In genomic region chr15:93088200-93088980, GRCh38 we compare ENCODE assay signal across 7 cellular contexts. TPM values are rescaled to one million over a fixed set of nuclear protein-coding genes. Genes with fewer than 3 reads are reported as not detected.
DNase-seq lines count a peak whose midpoint lies in the region; ATAC-seq and TF ChIP-seq lines count a peak whose summit lies in the region.

No MANE protein-coding gene starts in this region.

- TF ChIP-seq POLR2A in esophagus squamous epithelium (IDR thresholded peaks at IDR 0.05), result peak in 1 of 4 donors; percentile 5

- H3K9me3 ChIP-seq in esophagus squamous epithelium, result no peaks in the 10 kb centered on the region
- H3K9me3 ChIP-seq in neuron (ENCODE audit: low read length), result peaks cover 2% of the 10 kb centered on the region

- WGBS in esophagus squamous epithelium, 2 donors, result 2% methylated on average over 11 to 18 of the region's 85 CpGs

- peaks cover 0 to 56% (median 0%) of the 10 kb centered on the region in 4 donors for H3K27me3 ChIP-seq in esophagus squamous epithelium
- H3K27me3 ChIP-seq in neuron (ENCODE audit: insufficient read depth, low read length), result no peaks in the 10 kb centered on the region

- DNase-seq in esophagus squamous epithelium (lab: John Stamatoyannopoulos, UW) (no peak), GDM1 (lab: John Stamatoyannopoulos, UW) (no peak)

- no peak overlapping the region for H3K27ac ChIP-seq in VCaP
- H3K27ac ChIP-seq in esophagus squamous epithelium, result peak overlapping the region; percentile 81 to 96 (median 88)

- peak; percentile 24 for ATAC-seq in GM18517 (IDR thresholded peaks at IDR 0.05; ENCODE audit: unreplicated experiment)
- peak; percentile 34 for ATAC-seq in HG02973 (IDR thresholded peaks at IDR 0.05; ENCODE audit: unreplicated experiment)
- no peak for ATAC-seq in HG03520 (IDR thresholded peaks at IDR 0.05; ENCODE audit: unreplicated experiment)

- H3K4me3 ChIP-seq in esophagus squamous epithelium (peak overlapping the region; percentile 47 to 90 (median 75)), neuron (ENCODE audit: low read length) (peak overlapping the region; percentile 78)

- H3K36me3 ChIP-seq in esophagus squamous epithelium (peaks cover 0 to 9% (median 0%) of the 10 kb centered on the region in 3 donors), neuron (ENCODE audit: insufficient read depth, low read length) (peaks cover 12% of the 10 kb centered on the region)

- intact Hi-C loops in esophagus squamous epithelium (cut with DNase I), result loop anchor here (5.0 kb wide), 1 partner anchor 1034 kb away; no protein-coding TSS in a partner anchor

- no peak overlapping the region for H2AFZ ChIP-seq in neuron (ENCODE audit: low read depth, low read length)

- H3K4me1 ChIP-seq in esophagus squamous epithelium, result peaks cover 13 to 80% (median 21%) of the 10 kb centered on the region in 3 donors
- H3K4me1 ChIP-seq in neuron (ENCODE audit: insufficient read depth, low read length), result peaks cover 37% of the 10 kb centered on the region

- TF ChIP-seq CTCF in VCaP (conservative IDR thresholded peaks at IDR 0.05) (peak; percentile 55), esophagus squamous epithelium (IDR thresholded peaks at IDR 0.05) (peak in 1 of 6 experiments; percentile 9)

RNA-seq across cellular contexts. Expression of gene RGMA, which starts 0.6 kb away (rescaled TPM):
- 10 to 100 TPM; 18.8 to 74.7 (median 47.1) TPM for total RNA-seq in esophagus squamous epithelium
